Comparison of ENCODE assay signal across 7 cellular contexts in genomic region chr2:201452058-201452736, GRCh38. TPM values are rescaled to one million over a fixed set of nuclear protein-coding genes. Genes with fewer than 3 reads are reported as not detected.
DNase-seq lines count a peak whose midpoint lies in the region; ATAC-seq and TF ChIP-seq lines count a peak whose summit lies in the region.

No MANE protein-coding gene starts in this region.

- 3 to 14% (median 6%) methylated on average over 25 to 45 of the region's 45 CpGs for WGBS in stomach, 5 donors

- 0 out of 2 replicates have a peak overlapping the region, but pooled peaks have one; percentile 31 for H3K27ac ChIP-seq in HUES6 (ENCODE audit: low read depth, low read length)
- H3K27ac ChIP-seq in stomach = peak overlapping the region; percentile 86 to 93 (median 92)

- in situ Hi-C loops in astrocyte of the spinal cord (cut with HindIII; ENCODE audit: low sequenced_read_pairs) = no loop called here

- peak; percentile 14 for ATAC-seq in GM18519 (IDR thresholded peaks at IDR 0.05; ENCODE audit: low FRiP score, unreplicated experiment)

- no peak for TF ChIP-seq CTCF in astrocyte of the spinal cord (IDR thresholded peaks at IDR 0.05; ENCODE audit: low read depth, low read length)
- no peak for TF ChIP-seq CTCF in kidney epithelial cell (IDR thresholded peaks at IDR 0.05; ENCODE audit: insufficient read depth, low read length, poor library complexity, severe bottlenecking)
- no peak for TF ChIP-seq CTCF in stomach (IDR thresholded peaks at IDR 0.05)

- H3K36me3 ChIP-seq in HUES6 (ENCODE audit: control insufficient read depth, insufficient read depth, low read length) = no peaks in the 10 kb centered on the region
- H3K36me3 ChIP-seq in kidney epithelial cell (ENCODE audit: control insufficient read depth, insufficient read depth, low read length) = no peaks in the 10 kb centered on the region
- peaks cover 0 to 12% (median 6%) of the 10 kb centered on the region in 4 donors for H3K36me3 ChIP-seq in stomach

- DNase-seq in astrocyte of the spinal cord (ENCODE audit: low read depth, low spot score) (no peak), kidney epithelial cell (ENCODE audit: low read depth) (no peak), stomach (no peak), dermis blood vessel endothelial cell (no peak), RPMI8226 (no peak)

- H3K9ac ChIP-seq in HUES6 (ENCODE audit: low read length) = peak overlapping the region; percentile 75

- peaks cover 3% of the 10 kb centered on the region; the same call in 1 of the 2 replicates for H3K27me3 ChIP-seq in HUES6 (ENCODE audit: control insufficient read depth, insufficient read depth, low read length)
- no peaks in the 10 kb centered on the region for H3K27me3 ChIP-seq in kidney epithelial cell (ENCODE audit: control insufficient read depth, insufficient read depth, low read length)
- H3K27me3 ChIP-seq in stomach = no peaks in the 10 kb centered on the region

- H3K4me1 ChIP-seq in HUES6 (ENCODE audit: control insufficient read depth, insufficient read depth, low read length) (peaks cover 8% of the 10 kb centered on the region), stomach (peaks cover 0 to 50% (median 41%) of the 10 kb centered on the region in 4 donors)

- H3K9me3 ChIP-seq in HUES6 (ENCODE audit: control insufficient read depth, insufficient read depth, low read depth, low read length) (no peaks in the 10 kb centered on the region), stomach (no peaks in the 10 kb centered on the region)

- no peak for TF ChIP-seq POLR2A in stomach (IDR thresholded peaks at IDR 0.05)

- peak overlapping the region; percentile 87 for H3K4me3 ChIP-seq in HUES6 (ENCODE audit: low read depth, low read length)
- H3K4me3 ChIP-seq in astrocyte of the spinal cord (ENCODE audit: low read depth, low read length) = peak overlapping the region; percentile 99
- H3K4me3 ChIP-seq in kidney epithelial cell (ENCODE audit: low read depth, low read length) = peak overlapping the region; percentile 97
- peak overlapping the region; percentile 64 to 95 (median 87) for H3K4me3 ChIP-seq in stomach

- TF ChIP-seq EP300 in stomach (IDR thresholded peaks at IDR 0.05) = no peak

- intact Hi-C loops in stomach (cut with DNase I; ENCODE audit: low total_unique reads) = no loop called here

RNA-seq across cellular contexts. Expression of gene STRADB, which starts 0.7 kb away (rescaled TPM):
- total RNA-seq in kidney epithelial cell (25.0 and 38.3 TPM in 2 replicates), stomach (10 to 100 TPM; 11.4 to 93.4 (median 35.1) TPM), dermis blood vessel endothelial cell (18.2 and 18.6 TPM in 2 replicates)
- polyA plus RNA-seq in stomach = 10 to 100 TPM in 2 of 3 donors, 1 to 10 TPM in 1; 7.9 to 12.3 (median 11.5) TPM

RNA-seq across cellular contexts. Expression of gene TRAK2, which starts 0.9 kb away (rescaled TPM):
- 26.6 and 27.5 TPM in 2 replicates for total RNA-seq in kidney epithelial cell
- total RNA-seq in stomach = 10 to 100 TPM; 16.9 to 43.1 (median 22.3) TPM
- 10 to 100 TPM in 2 of 3 donors, 1 to 10 TPM in 1; 8.2 to 46.8 (median 32.1) TPM for polyA plus RNA-seq in stomach
- total RNA-seq in dermis blood vessel endothelial cell = 40.7 and 63.1 TPM in 2 replicates
